8 cellular contexts compared by ENCODE assay signal in the genomic region with DNA sequence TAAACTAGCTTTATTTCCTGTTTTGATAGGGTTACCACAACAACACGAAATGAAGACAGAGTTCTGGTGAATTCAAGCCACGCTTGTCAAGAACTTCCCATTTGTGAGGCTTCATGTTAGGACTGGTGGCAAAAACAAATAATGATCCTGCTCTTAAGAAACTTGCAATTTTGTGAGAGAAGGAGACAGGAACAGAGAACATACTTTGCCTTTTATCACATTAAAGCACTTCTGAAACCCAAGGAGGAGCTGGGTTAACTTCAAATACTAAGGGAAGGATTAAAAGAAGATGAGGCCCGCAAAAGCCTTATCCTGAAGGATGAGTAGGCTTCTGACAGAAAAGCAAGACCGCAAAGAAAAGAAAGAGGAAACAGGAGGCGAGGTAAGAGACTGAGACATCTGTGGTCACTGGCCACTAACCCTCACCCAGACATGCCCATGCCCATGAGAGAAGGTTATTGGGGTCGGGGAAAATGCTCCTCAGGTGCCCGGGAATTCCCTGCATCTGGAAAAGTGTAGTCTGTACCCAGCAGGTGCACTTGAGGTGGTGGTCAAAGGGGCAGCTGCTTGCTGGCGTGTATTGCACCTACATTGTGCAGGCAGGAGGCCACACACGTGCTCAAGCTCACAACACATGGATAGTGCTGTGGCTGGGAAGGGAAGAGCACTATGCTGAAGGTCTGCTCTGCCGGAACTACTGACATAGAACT. TPM values are rescaled to one million over a fixed set of nuclear protein-coding genes. Genes with fewer than 3 reads are reported as not detected.
DNase-seq lines count a peak whose midpoint lies in the region; ATAC-seq and TF ChIP-seq lines count a peak whose summit lies in the region.

No MANE protein-coding gene starts in this region.

- WGBS in spleen, 5 donors = 14 to 32% (median 27%) methylated on average over 10 of the region's 10 CpGs

- no peak for TF ChIP-seq POLR2A in spleen (IDR thresholded peaks at IDR 0.05)

- H3K36me3 Mint-ChIP-seq in activated naive CD8-positive, alpha-beta T cell treated with anti-CD3 and anti-CD28 coated beads for 36 hours = peaks cover 22% of the 10 kb centered on the region

- peaks cover 35 to 95% (median 67%) of the 10 kb centered on the region in 6 donors for H3K4me1 ChIP-seq in spleen

- no peaks in the 10 kb centered on the region for H3K27me3 Mint-ChIP-seq in activated naive CD8-positive, alpha-beta T cell treated with anti-CD3 and anti-CD28 coated beads for 36 hours

- H3K36me3 ChIP-seq in spleen = no peaks in the 10 kb centered on the region

- peak overlapping the region in 4 of 8 donors; percentile 8 to 58 (median 10) for H3K4me3 ChIP-seq in spleen

- ATAC-seq in left ventricle myocardium superior (peak; percentile 85), GM18519 (IDR thresholded peaks at IDR 0.05; ENCODE audit: low FRiP score, unreplicated experiment) (no peak)

- H3K27ac Mint-ChIP-seq in activated naive CD8-positive, alpha-beta T cell treated with anti-CD3 and anti-CD28 coated beads for 36 hours = peak overlapping the region; percentile 91

- peaks cover 50% of the 10 kb centered on the region for H3K4me1 Mint-ChIP-seq in activated naive CD8-positive, alpha-beta T cell treated with anti-CD3 and anti-CD28 coated beads for 36 hours

- H3K4me3 Mint-ChIP-seq in activated naive CD8-positive, alpha-beta T cell treated with anti-CD3 and anti-CD28 coated beads for 36 hours = peak overlapping the region; percentile 54

- no peaks in the 10 kb centered on the region for H3K9me3 ChIP-seq in spleen

- peak overlapping the region; percentile 22 to 92 (median 86) for H3K27ac ChIP-seq in spleen

- H3K9me3 Mint-ChIP-seq in activated naive CD8-positive, alpha-beta T cell treated with anti-CD3 and anti-CD28 coated beads for 36 hours = no peaks in the 10 kb centered on the region

- TF ChIP-seq CTCF in spleen (IDR thresholded peaks at IDR 0.05 in 8 of 11, conservative IDR thresholded peaks at IDR 0.05 in 3 of 11) = peak in 1 of 11 experiments; percentile 19

- intact Hi-C loops in left ventricle myocardium superior (cut with micrococcal nuclease) (no loop called here), spleen (cut with DNase I; ENCODE audit: low total_unique reads) (loop anchor here (10.0 kb wide), 1 partner anchor 48 kb away; a partner anchor contains a TSS)

- peak; percentile 18 for DNase-seq in stimulated activated CD4-positive, alpha-beta T cell treated with anti-CD3 and anti-CD28 coated beads, Interleukin-15, amount 100 ng/mL, for 24 hours
- no peak for DNase-seq in stimulated activated CD4-positive, alpha-beta T cell treated with anti-CD3 and anti-CD28 coated beads, Interleukin-12 subunit alpha, Interleukin-12 subunit beta, amount 100 ng/mL, for 4 hours
- DNase-seq in NCI-H69 (lab: John Stamatoyannopoulos, UW) (peak; percentile 47), left ventricle myocardium superior (no peak), spleen (no peak), NCI-H1092 (lab: John Stamatoyannopoulos, UW) (no peak)
- peak; percentile 5 for DNase-seq in activated naive CD8-positive, alpha-beta T cell treated with anti-CD3 and anti-CD28 coated beads for 36 hours

- H3K27me3 ChIP-seq in spleen (replicated peaks in 1 of 7) = no peaks in the 10 kb centered on the region

RNA-seq across cellular contexts. Expression of a gene that starts 50.5 kb away (rescaled TPM):
- 100 to 1,000 TPM in 1 of 2 experiments, 10 to 100 TPM in 1; 96.1 to 106 TPM for total RNA-seq in activated naive CD8-positive, alpha-beta T cell treated with anti-CD3 and anti-CD28 coated beads for 36 hours
- total RNA-seq in left ventricle myocardium superior (80.5 TPM), spleen (100 to 1,000 TPM in 5 of 7 donors, 10 to 100 TPM in 2; 87.0 to 165 (median 131) TPM)
- 10 to 100 TPM; 11.6 to 18.0 (median 15.1) TPM for polyA plus RNA-seq in spleen

Comparison
In these comparisons a context has a peak if more than half of its experiments do, and no peak if none do; other contexts are left out.
1. DNase-seq: peak in stimulated activated CD4-positive, alpha-beta T cell treated with anti-CD3 and anti-CD28 coated beads, Interleukin-15, amount 100 ng/mL, for 24 hours (single experiment), NCI-H69 (single experiment) and activated naive CD8-positive, alpha-beta T cell treated with anti-CD3 and anti-CD28 coated beads for 36 hours (single experiment); none in stimulated activated CD4-positive, alpha-beta T cell treated with anti-CD3 and anti-CD28 coated beads, Interleukin-12 subunit alpha, Interleukin-12 subunit beta, amount 100 ng/mL, for 4 hours (single experiment), left ventricle myocardium superior (single experiment), spleen (single experiment) and NCI-H1092 (single experiment).